10 cellular contexts compared by ENCODE assay signal in genomic region chr9:6788175-6789016, GRCh38. TPM values are rescaled to one million over a fixed set of nuclear protein-coding genes. Genes with fewer than 3 reads are reported as not detected.
DNase-seq lines count a peak whose midpoint lies in the region; ATAC-seq, FAIRE-seq and TF ChIP-seq lines count a peak whose summit lies in the region.
"Had no signal": no experiment of that assay in that cellular context is flagged by ENCODE, and none has a peak within 500 bp of the region (broad histone marks: within the 10 kb centered on the region; RNA-seq: fewer than 3 reads in every experiment).

No MANE protein-coding gene starts in this region.

- no peaks in the 10 kb centered on the region for H3K27me3 Mint-ChIP-seq in T-helper 2 cell treated with Interferon-gamma antibody and Interleukin-4, amounts not matched to agents 5 μg/mL and 100 μg/mL, for 36 hours (ENCODE audit: low read depth)

- TF ChIP-seq CTCF in endothelial cell of umbilical vein (IDR thresholded peaks at IDR 0.05; ENCODE audit: extremely low read depth in 1 of 2, insufficient read depth in 1 of 2, low read depth in 1 of 2, low read length in 2 of 2) (no peak), GM13977 (IDR thresholded peaks at IDR 0.05; ENCODE audit: extremely low read depth, insufficient read depth, missing control alignments) (no peak)

- H3K27ac Mint-ChIP-seq in T-helper 2 cell treated with Interferon-gamma antibody and Interleukin-4, amounts not matched to agents 5 μg/mL and 100 μg/mL, for 36 hours = no peak overlapping the region

- H3K4me3 ChIP-seq in endothelial cell of umbilical vein (replicated peaks in 1 of 3; ENCODE audit: insufficient read depth in 1 of 3, low read depth in 1 of 3, low read length in 3 of 3) (peak overlapping the region in 1 of 3 experiments; percentile 50), mucosa of rectum (ENCODE audit: low read length in 2 of 2) (peak overlapping the region; percentile 25 to 43)

- in situ Hi-C loops in GM13977 (cut with MboI; ENCODE audit: low pct_unique_long_range_greater_than_20kb, low sequenced_read_pairs, unreplicated experiment) = no loop called here

- peak; percentile 99 for FAIRE-seq in endothelial cell of umbilical vein (lab: Jason Lieb, UNC)

- peaks cover 21% of the 10 kb centered on the region for H3K4me1 ChIP-seq in endothelial cell of umbilical vein (ENCODE audit: control insufficient read depth, extremely low read depth, insufficient read depth, low read length)
- peaks cover 18 to 29% of the 10 kb centered on the region in 2 donors for H3K4me1 ChIP-seq in mucosa of rectum (ENCODE audit: control insufficient read depth in 2 of 2, insufficient read depth in 2 of 2, low read length in 2 of 2)

- peak overlapping the region; percentile 87 for H3K4me2 ChIP-seq in endothelial cell of umbilical vein (ENCODE audit: insufficient read depth, low read length)

- no peaks in the 10 kb centered on the region for H3K9me3 Mint-ChIP-seq in T-helper 2 cell treated with Interferon-gamma antibody and Interleukin-4, amounts not matched to agents 5 μg/mL and 100 μg/mL, for 36 hours

- H3K27ac ChIP-seq in endothelial cell of umbilical vein (ENCODE audit: insufficient read depth, low read depth, low read length) (peak overlapping the region; percentile 84), mucosa of rectum (ENCODE audit: low read depth in 2 of 2, low read length in 2 of 2) (peak overlapping the region; percentile 61 to 67)

- H4K20me1 ChIP-seq in endothelial cell of umbilical vein (replicated peaks; ENCODE audit: control insufficient read depth, extremely low read depth, insufficient read depth, low read length) = no peaks in the 10 kb centered on the region

- peak overlapping the region; percentile 61 for H2AFZ ChIP-seq in endothelial cell of umbilical vein (ENCODE audit: low read depth, low read length)

- DNase-seq in AG20443 (ENCODE audit: low spot score) (peak; percentile 80), LHCN-M2 (ENCODE audit: low read depth) (peak; percentile 56), endothelial cell of umbilical vein (ENCODE audit: low read depth, low spot score) (peak; percentile 86), GM13977 (ENCODE audit: low spot score) (no peak), NCI-H2107 (lab: John Stamatoyannopoulos, UW) (no peak)
- DNase-seq in T-helper 2 cell treated with Interferon-gamma antibody and Interleukin-4, amounts not matched to agents 5 μg/mL and 100 μg/mL, for 36 hours (ENCODE audit: low spot score) = no peak
- DNase-seq: NCI-H1694; stimulated activated CD4-positive, alpha-beta T cell treated with anti-CD3 and anti-CD28 coated beads, Interleukin-4, amount 100 ng/mL, for 1 hour had no signal

- no peaks in the 10 kb centered on the region for H3K9me3 ChIP-seq in endothelial cell of umbilical vein (replicated peaks; ENCODE audit: control insufficient read depth, insufficient read depth, low read length)
- H3K9me3 ChIP-seq in mucosa of rectum (ENCODE audit: control insufficient read depth in 2 of 2, low read length in 2 of 2) = no peaks in the 10 kb centered on the region

- intact Hi-C loops in endothelial cell of umbilical vein (cut with micrococcal nuclease) = loop anchor here (1.0 to 10.0 kb wide), 3 partner anchors 8 to 104 kb away; partner anchors contain the start of gene KDM4C

- no TSS peak for BruUV-seq in endothelial cell of umbilical vein (replicated peaks; lab: Mats Ljungman, UMichigan)

- H3K36me3 Mint-ChIP-seq in T-helper 2 cell treated with Interferon-gamma antibody and Interleukin-4, amounts not matched to agents 5 μg/mL and 100 μg/mL, for 36 hours (ENCODE audit: low read depth) = peaks cover 10% of the 10 kb centered on the region

- peaks cover 13% of the 10 kb centered on the region for H3K79me2 ChIP-seq in endothelial cell of umbilical vein (ENCODE audit: control insufficient read depth, insufficient read depth, low read length)

- no peak overlapping the region for H3K4me3 Mint-ChIP-seq in T-helper 2 cell treated with Interferon-gamma antibody and Interleukin-4, amounts not matched to agents 5 μg/mL and 100 μg/mL, for 36 hours

- H3K27me3 ChIP-seq in endothelial cell of umbilical vein (ENCODE audit: control insufficient read depth in 2 of 2, insufficient read depth in 2 of 2, low read length in 2 of 2) (no peaks in the 10 kb centered on the region), mucosa of rectum (ENCODE audit: control insufficient read depth in 2 of 2, insufficient read depth in 2 of 2, low read length in 2 of 2) (no peaks in the 10 kb centered on the region)

- CTCF ChIA-PET in endothelial cell of umbilical vein (lab: Charles Lee) = interaction anchor here (0.9 kb wide), 1 partner anchor 39 kb away, joined by 3 read pairs; no protein-coding TSS in a partner anchor

- ATAC-seq in HG02973 (IDR thresholded peaks at IDR 0.05; ENCODE audit: unreplicated experiment) = no peak

- H3K9ac ChIP-seq in endothelial cell of umbilical vein (replicated peaks; ENCODE audit: extremely low read depth, insufficient read depth, low read length) = peak overlapping the region; percentile 45
- H3K9ac ChIP-seq in mucosa of rectum (ENCODE audit: low read depth in 1 of 2, low read length in 2 of 2) = no peak overlapping the region

- POLR2A ChIA-PET in endothelial cell of umbilical vein (lab: Charles Lee) = interaction anchor here (0.9 kb wide), 1 partner anchor 8 kb away, joined by 3 read pairs; no protein-coding TSS in a partner anchor

- dilution Hi-C loops in endothelial cell of umbilical vein (cut with MboI; ENCODE audit: extremely low pct_ligation_motif_present, low sequenced_read_pairs) = no loop called here

- H3K9me1 ChIP-seq in endothelial cell of umbilical vein (replicated peaks; ENCODE audit: control insufficient read depth, extremely low read depth, insufficient read depth, low read length) = no peaks in the 10 kb centered on the region

- TF ChIP-seq POLR2A in endothelial cell of umbilical vein (IDR thresholded peaks at IDR 0.05; ENCODE audit: low read depth, low read length) = no peak

- H3K36me3 ChIP-seq in endothelial cell of umbilical vein (ENCODE audit: control insufficient read depth in 2 of 2, extremely low read depth in 1 of 2, insufficient read depth in 2 of 2, low read length in 2 of 2) = no peaks in the 10 kb centered on the region
- no peaks in the 10 kb centered on the region for H3K36me3 ChIP-seq in mucosa of rectum (ENCODE audit: control insufficient read depth in 2 of 2, insufficient read depth in 2 of 2, low read length in 2 of 2)

- H3K4me1 Mint-ChIP-seq in T-helper 2 cell treated with Interferon-gamma antibody and Interleukin-4, amounts not matched to agents 5 μg/mL and 100 μg/mL, for 36 hours (ENCODE audit: low read depth) = peaks cover 14% of the 10 kb centered on the region

TF ChIP-seq in endothelial cell of umbilical vein, 7 proteins besides CTCF, POLR2A, EP300 and RAD21:
- peak; percentile 29 for TF ChIP-seq EZH2 (IDR thresholded peaks at IDR 0.05; ENCODE audit: borderline replicate concordance, low read depth, low read length, severe bottlenecking)
- no peak for TF ChIP-seq GATA2 (IDR thresholded peaks at IDR 0.05; ENCODE audit: insufficient read depth, insufficient read length, low read depth, low read length)
- peak; percentile 84 for TF ChIP-seq JUN (IDR thresholded peaks at IDR 0.05; ENCODE audit: borderline replicate concordance, insufficient read depth, insufficient read length, low read depth)
- TF ChIP-seq MYC (IDR thresholded peaks at IDR 0.05; ENCODE audit: low read depth, low read length) = no peak
- peak; percentile 77 for TF ChIP-seq FOS (IDR thresholded peaks at IDR 0.05; ENCODE audit: borderline replicate concordance, insufficient read depth, low read length)
- peak; percentile 63 for TF ChIP-seq POLR2AphosphoS5 (IDR thresholded peaks at IDR 0.05; ENCODE audit: insufficient read depth, low read depth, low read length)
- TF ChIP-seq, protein P1, sequence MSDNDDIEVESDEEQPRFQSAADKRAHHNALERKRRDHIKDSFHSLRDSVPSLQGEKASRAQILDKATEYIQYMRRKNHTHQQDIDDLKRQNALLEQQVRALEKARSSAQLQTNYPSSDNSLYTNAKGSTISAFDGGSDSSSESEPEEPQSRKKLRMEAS (IDR thresholded peaks at IDR 0.05; ENCODE audit: insufficient read depth, insufficient read length) = no peak
TF ChIP-seq in endothelial cell of umbilical vein: peak in this region for 4.

RNA-seq across cellular contexts. Expression of gene KDM4C, which starts 30.6 kb away (rescaled TPM):
- total RNA-seq in LHCN-M2 (2014; rRNA removed) = 15.5 and 22.6 TPM in 2 replicates
- 6.6 TPM for polyA plus RNA-seq in LHCN-M2 (2012)
- 15.0 and 17.5 TPM in 2 replicates for total RNA-seq in endothelial cell of umbilical vein
- 3.7 and 5.4 TPM in 2 replicates for polyA plus RNA-seq in endothelial cell of umbilical vein
- polyA plus RNA-seq in endothelial cell of umbilical vein (2011; cell fraction: cytosol; rRNA removed) = 5.6 and 6.4 TPM in 2 replicates
- 29.6 and 32.1 TPM in 2 replicates for polyA plus RNA-seq in endothelial cell of umbilical vein (2011; cell fraction: nucleus; rRNA removed)
- 9.8 and 10.2 TPM in 2 replicates for polyA plus RNA-seq in endothelial cell of umbilical vein (2012)
- polyA minus RNA-seq in endothelial cell of umbilical vein = 43.1 and 43.5 TPM in 2 replicates
- polyA minus RNA-seq in endothelial cell of umbilical vein (2011; cell fraction: cytosol; rRNA and poly(A)+ RNA removed) = 15.9 TPM
- 107 and 115 TPM in 2 replicates for polyA minus RNA-seq in endothelial cell of umbilical vein (2011; cell fraction: nucleus; rRNA and poly(A)+ RNA removed)

Comparison
In these comparisons a context has a peak if more than half of its experiments do, and no peak if none do; other contexts are left out.
1. DNase-seq: peak in AG20443 (single experiment), LHCN-M2 (single experiment) and endothelial cell of umbilical vein (single experiment); none in GM13977 (single experiment), NCI-H2107 (single experiment) and T-helper 2 cell treated with Interferon-gamma antibody and Interleukin-4, amounts not matched to agents 5 μg/mL and 100 μg/mL, for 36 hours (single experiment).